Comparison of ENCODE assay signal across 8 cellular contexts in genomic region chr3:138914870-138915502, GRCh38. TPM values are rescaled to one million over a fixed set of nuclear protein-coding genes. Genes with fewer than 3 reads are reported as not detected.
DNase-seq lines count a peak whose midpoint lies in the region; ATAC-seq lines count a peak whose summit lies in the region.

No MANE protein-coding gene starts in this region.

- H3K4me1 Mint-ChIP-seq in CD8-positive, alpha-beta memory T cell, result peaks cover 5 to 6% (median 6%) of the 10 kb centered on the region in 3 donors
- H3K4me1 Mint-ChIP-seq in activated naive CD8-positive, alpha-beta T cell treated with anti-CD3 and anti-CD28 coated beads for 36 hours, result peaks cover 4% of the 10 kb centered on the region

- H3K9me3 ChIP-seq in CD8-positive, alpha-beta memory T cell (ENCODE audit: low read length), result no peaks in the 10 kb centered on the region
- H3K9me3 ChIP-seq in KOPT-K1 (ENCODE audit: insufficient read depth, low read length, poor library complexity, severe bottlenecking), result no peaks in the 10 kb centered on the region
- no peaks in the 10 kb centered on the region for H3K9me3 ChIP-seq in iPS-18c (ENCODE audit: control insufficient read depth, insufficient read depth, low read length)

- H3K4me1 ChIP-seq in CD8-positive, alpha-beta memory T cell (ENCODE audit: insufficient read depth, low read length), result peaks cover 5% of the 10 kb centered on the region

- H3K4me3 ChIP-seq in CD8-positive, alpha-beta memory T cell (ENCODE audit: low read length), result peak overlapping the region; percentile 90
- peak overlapping the region; percentile 91; the same call in 1 of the 2 replicates for H3K4me3 ChIP-seq in iPS-18c (ENCODE audit: insufficient read depth, low read depth, low read length)

- DNase-seq in CD8-positive, alpha-beta memory T cell, result no peak
- no peak for DNase-seq in activated naive CD8-positive, alpha-beta T cell treated with anti-CD3 and anti-CD28 coated beads for 36 hours
- DNase-seq in stimulated activated naive CD8-positive, alpha-beta T cell treated with anti-CD3 and anti-CD28 coated beads, Interleukin-15, Interleukin-2, amounts not matched to agents 100 U/mL and 50 U/mL, for 24 hours, result no peak
- no peak for DNase-seq in NCI-H2196 treated with DMSO at 0.1 percent for 48 hours (lab: John Stamatoyannopoulos, UW; ENCODE audit: unreplicated experiment)

- H3K36me3 ChIP-seq in CD8-positive, alpha-beta memory T cell (ENCODE audit: insufficient read depth, low read length), result no peaks in the 10 kb centered on the region
- H3K36me3 ChIP-seq in KOPT-K1 (ENCODE audit: insufficient read depth, low read length), result no peaks in the 10 kb centered on the region

- ATAC-seq in GM21526 (IDR thresholded peaks at IDR 0.05; ENCODE audit: low FRiP score, unreplicated experiment), result peak; percentile 25
- peak; percentile 21 for ATAC-seq in stimulated activated naive CD8-positive, alpha-beta T cell treated with anti-CD3 and anti-CD28 coated beads, Interleukin-15, Interleukin-2, amounts not matched to agents 100 U/mL and 50 U/mL, for 24 hours
- ATAC-seq in GM19328 (IDR thresholded peaks at IDR 0.05; ENCODE audit: unreplicated experiment), result no peak

- CTCF ChIA-PET in CD8-positive, alpha-beta memory T cell (lab: Charles Lee), result interaction anchor here (0.7 to 14.6 kb wide), 65 partner anchors 9 to 519 kb away, joined by 3 to 285 read pairs (median 5); partner anchors contain the start of genes CEP70, FAIM and PIK3CB

- H3K27ac ChIP-seq in CD8-positive, alpha-beta memory T cell (ENCODE audit: low read depth, low read length), result no peak overlapping the region
- peak overlapping the region; percentile 36 for H3K27ac ChIP-seq in KOPT-K1 (ENCODE audit: low read depth, low read length, poor library complexity, severe bottlenecking)

- peak overlapping the region; percentile 83 to 94 (median 85) for H3K4me3 Mint-ChIP-seq in CD8-positive, alpha-beta memory T cell
- H3K4me3 Mint-ChIP-seq in activated naive CD8-positive, alpha-beta T cell treated with anti-CD3 and anti-CD28 coated beads for 36 hours, result peak overlapping the region; percentile 84

- no peaks in the 10 kb centered on the region for H3K27me3 ChIP-seq in CD8-positive, alpha-beta memory T cell (ENCODE audit: insufficient read depth, low read length, poor library complexity, severe bottlenecking)

- peaks cover 3 to 7% of the 10 kb centered on the region in 2 donors for H3K27me3 Mint-ChIP-seq in CD8-positive, alpha-beta memory T cell
- H3K27me3 Mint-ChIP-seq in activated naive CD8-positive, alpha-beta T cell treated with anti-CD3 and anti-CD28 coated beads for 36 hours, result peaks cover 7% of the 10 kb centered on the region

- POLR2A ChIA-PET in CD8-positive, alpha-beta memory T cell (lab: Charles Lee), result interaction anchor here (0.7 to 2.0 kb wide), 7 partner anchors 8 to 366 kb away, joined by 3 to 18 read pairs (median 4); partner anchors contain the start of gene CEP70

- H3K27ac Mint-ChIP-seq in CD8-positive, alpha-beta memory T cell, result peak overlapping the region in 3 of 8 donors; percentile 58 to 96 (median 61)
- H3K27ac Mint-ChIP-seq in activated naive CD8-positive, alpha-beta T cell treated with anti-CD3 and anti-CD28 coated beads for 36 hours, result no peak overlapping the region

- no peaks in the 10 kb centered on the region for H3K9me3 Mint-ChIP-seq in CD8-positive, alpha-beta memory T cell
- no peaks in the 10 kb centered on the region for H3K9me3 Mint-ChIP-seq in activated naive CD8-positive, alpha-beta T cell treated with anti-CD3 and anti-CD28 coated beads for 36 hours

- no peaks in the 10 kb centered on the region for H3K36me3 Mint-ChIP-seq in CD8-positive, alpha-beta memory T cell
- H3K36me3 Mint-ChIP-seq in activated naive CD8-positive, alpha-beta T cell treated with anti-CD3 and anti-CD28 coated beads for 36 hours, result no peaks in the 10 kb centered on the region

RNA-seq across cellular contexts. Expression of gene FOXL2, which starts 32.0 kb away (rescaled TPM):
- not detected for total RNA-seq in CD8-positive, alpha-beta memory T cell
- not detected for polyA plus RNA-seq in CD8-positive, alpha-beta memory T cell
- total RNA-seq in activated naive CD8-positive, alpha-beta T cell treated with anti-CD3 and anti-CD28 coated beads for 36 hours, result not detected

RNA-seq across cellular contexts. Expression of gene FOXL2NB, which starts 32.0 kb away (rescaled TPM):
- total RNA-seq in CD8-positive, alpha-beta memory T cell, result not detected
- polyA plus RNA-seq in CD8-positive, alpha-beta memory T cell, result not detected
- total RNA-seq in activated naive CD8-positive, alpha-beta T cell treated with anti-CD3 and anti-CD28 coated beads for 36 hours, result not detected
